18 cellular contexts compared by ENCODE assay signal in genomic region chr17:41633498-41634197, GRCh38. TPM values are rescaled to one million over a fixed set of nuclear protein-coding genes. Genes with fewer than 3 reads are reported as not detected.
DNase-seq lines count a peak whose midpoint lies in the region; ATAC-seq, FAIRE-seq and TF ChIP-seq lines count a peak whose summit lies in the region.
"Had no signal": no experiment of that assay in that cellular context is flagged by ENCODE, and none has a peak within 500 bp of the region (broad histone marks: within the 10 kb centered on the region; RNA-seq: fewer than 3 reads in every experiment).

No MANE protein-coding gene starts in this region.

- no peaks in the 10 kb centered on the region for H3K4me1 Mint-ChIP-seq in stimulated activated naive CD8-positive, alpha-beta T cell treated with anti-CD3 and anti-CD28 coated beads, Interleukin-15, amount 100 ng/mL, for 72 hours
- no peaks in the 10 kb centered on the region for H3K4me1 Mint-ChIP-seq in astrocyte (ENCODE audit: low read depth, unreplicated experiment)
- H3K4me1 Mint-ChIP-seq: activated naive CD8-positive, alpha-beta T cell treated with anti-CD3 and anti-CD28 coated beads for 36 hours; T-helper 17 cell had no signal

- H3K27ac Mint-ChIP-seq in stimulated activated naive CD8-positive, alpha-beta T cell treated with anti-CD3 and anti-CD28 coated beads, Interleukin-15, amount 100 ng/mL, for 72 hours: no peak overlapping the region
- no peak overlapping the region for H3K27ac Mint-ChIP-seq in astrocyte (ENCODE audit: unreplicated experiment)
- H3K27ac Mint-ChIP-seq: activated naive CD8-positive, alpha-beta T cell treated with anti-CD3 and anti-CD28 coated beads for 36 hours; T-helper 17 cell had no signal

- DNase-seq in stimulated activated naive CD8-positive, alpha-beta T cell treated with anti-CD3 and anti-CD28 coated beads, Interleukin-15, amount 100 ng/mL, for 72 hours: peak; percentile 16 to 21
- no peak for DNase-seq in stimulated activated naive CD8-positive, alpha-beta T cell treated with anti-CD3 and anti-CD28 coated beads, Interleukin-15, Interleukin-2, amounts not matched to agents 100 U/mL and 50 U/mL, for 24 hours
- DNase-seq in astrocyte (ENCODE audit: low read depth) (no peak), urothelium cell line (ENCODE audit: low spot score) (no peak)
- no peak for DNase-seq in activated effector memory CD4-positive, alpha-beta T cell treated with anti-CD3 and anti-CD28 coated beads, Interleukin-2, amount 50 U/mL, for 16 hours
- DNase-seq: activated naive CD8-positive, alpha-beta T cell treated with anti-CD3 and anti-CD28 coated beads for 36 hours; GDM1; head of caudate nucleus; islet precursor cell; NCI-H82; stimulated activated CD4-positive, alpha-beta T cell treated with anti-CD3 and anti-CD28 coated beads, Interleukin-1b, Interleukin-23, amount 100 ng/mL, for 48 hours; T-helper 17 cell had no signal

- H3K27me3 Mint-ChIP-seq in stimulated activated naive CD8-positive, alpha-beta T cell treated with anti-CD3 and anti-CD28 coated beads, Interleukin-15, amount 100 ng/mL, for 72 hours: no peaks in the 10 kb centered on the region
- H3K27me3 Mint-ChIP-seq in astrocyte (ENCODE audit: low read depth, unreplicated experiment): peaks cover 19% of the 10 kb centered on the region
- H3K27me3 Mint-ChIP-seq: activated naive CD8-positive, alpha-beta T cell treated with anti-CD3 and anti-CD28 coated beads for 36 hours had no signal

- H3K36me3 Mint-ChIP-seq in astrocyte (ENCODE audit: low read depth, unreplicated experiment): no peaks in the 10 kb centered on the region
- H3K36me3 Mint-ChIP-seq: activated naive CD8-positive, alpha-beta T cell treated with anti-CD3 and anti-CD28 coated beads for 36 hours; mesothelial cell of epicardium had no signal

- H3K27me3 ChIP-seq in astrocyte (ENCODE audit: insufficient read depth, low read length): peaks cover 4% of the 10 kb centered on the region
- H3K27me3 ChIP-seq: cardiac muscle cell had no signal

- H3K36me3 ChIP-seq in astrocyte (ENCODE audit: insufficient read depth, low read length): no peaks in the 10 kb centered on the region
- H3K36me3 ChIP-seq: cardiac muscle cell had no signal

- no peak overlapping the region for H3K27ac ChIP-seq in astrocyte (ENCODE audit: low read depth, low read length)
- H3K27ac ChIP-seq: cardiac muscle cell had no signal

- H3K9me3 Mint-ChIP-seq in stimulated activated naive CD8-positive, alpha-beta T cell treated with anti-CD3 and anti-CD28 coated beads, Interleukin-15, amount 100 ng/mL, for 72 hours: no peaks in the 10 kb centered on the region
- H3K9me3 Mint-ChIP-seq in astrocyte (ENCODE audit: unreplicated experiment): no peaks in the 10 kb centered on the region
- H3K9me3 Mint-ChIP-seq: activated naive CD8-positive, alpha-beta T cell treated with anti-CD3 and anti-CD28 coated beads for 36 hours; mesothelial cell of epicardium had no signal

- no peak overlapping the region for H2AFZ ChIP-seq in astrocyte (ENCODE audit: low read depth, low read length)

- ATAC-seq in stimulated activated naive CD8-positive, alpha-beta T cell treated with anti-CD3 and anti-CD28 coated beads, Interleukin-15, amount 100 ng/mL, for 72 hours: peak; percentile 44
- no peak for ATAC-seq in stimulated activated naive CD8-positive, alpha-beta T cell treated with anti-CD3 and anti-CD28 coated beads, Interleukin-15, Interleukin-2, amounts not matched to agents 100 U/mL and 50 U/mL, for 24 hours
- no peak for ATAC-seq in HG03175 (IDR thresholded peaks at IDR 0.05; ENCODE audit: unreplicated experiment)
- ATAC-seq: activated CD4-positive, CD25-positive, alpha-beta regulatory T cell treated with anti-CD3 and anti-CD28 coated beads, Interleukin-2, amount 50 U/mL, for 24 hours; right cardiac atrium; T-helper 17 cell had no signal

- no peak overlapping the region for H3K4me3 Mint-ChIP-seq in stimulated activated naive CD8-positive, alpha-beta T cell treated with anti-CD3 and anti-CD28 coated beads, Interleukin-15, amount 100 ng/mL, for 72 hours
- H3K4me3 Mint-ChIP-seq in astrocyte (ENCODE audit: unreplicated experiment): no peak overlapping the region
- H3K4me3 Mint-ChIP-seq: activated naive CD8-positive, alpha-beta T cell treated with anti-CD3 and anti-CD28 coated beads for 36 hours; mesothelial cell of epicardium; T-helper 17 cell had no signal

- H3K79me2 ChIP-seq in astrocyte (ENCODE audit: insufficient read depth, low read length): no peaks in the 10 kb centered on the region

- no peaks in the 10 kb centered on the region for H4K20me1 ChIP-seq in astrocyte (ENCODE audit: insufficient read depth, low read length)

- H3K4me1 ChIP-seq in astrocyte (ENCODE audit: insufficient read depth, low read length): peaks cover 10% of the 10 kb centered on the region

- H3K4me3 ChIP-seq in astrocyte (ENCODE audit: insufficient read depth, low read depth, low read length): no peak overlapping the region
- H3K4me3 ChIP-seq: cardiac muscle cell had no signal

- peak; percentile 50 for FAIRE-seq in astrocyte (lab: Jason Lieb, UNC)
- peak; percentile 100 for FAIRE-seq in urothelium cell line (lab: Jason Lieb, UNC)
- FAIRE-seq: RCC 7860 had no signal

- no peak overlapping the region for H3K4me2 ChIP-seq in astrocyte (ENCODE audit: low read length)

- no peak for TF ChIP-seq CTCF in astrocyte (IDR thresholded peaks at IDR 0.05; ENCODE audit: insufficient read depth, low read depth, low read length)

- H3K9me3 ChIP-seq in astrocyte (ENCODE audit: insufficient read depth, low read depth, low read length): no peaks in the 10 kb centered on the region

- H3K9ac ChIP-seq in astrocyte (ENCODE audit: low read length): no peak overlapping the region

RNA-seq across cellular contexts. Expression of gene KRT17, which starts 9.3 kb away (rescaled TPM):
- 21.4 and 28.3 TPM in 2 replicates for total RNA-seq in astrocyte
- total RNA-seq: activated naive CD8-positive, alpha-beta T cell treated with anti-CD3 and anti-CD28 coated beads for 36 hours; cardiac muscle cell; right cardiac atrium; T-helper 17 cell had no signal

RNA-seq across cellular contexts. Expression of gene KRT16, which starts 21.1 kb away (rescaled TPM):
- total RNA-seq in astrocyte: 0.79 and 1.3 TPM in 2 replicates
- total RNA-seq: activated naive CD8-positive, alpha-beta T cell treated with anti-CD3 and anti-CD28 coated beads for 36 hours; cardiac muscle cell; right cardiac atrium; T-helper 17 cell had no signal

RNA-seq across cellular contexts. Expression of gene KRT14, which starts 47.0 kb away (rescaled TPM):
- total RNA-seq in astrocyte: 1.0 and 2.2 TPM in 2 replicates
- total RNA-seq: activated naive CD8-positive, alpha-beta T cell treated with anti-CD3 and anti-CD28 coated beads for 36 hours; cardiac muscle cell; mesothelial cell of epicardium; right cardiac atrium; T-helper 17 cell had no signal

RNA-seq across cellular contexts. Expression of gene EIF1, which starts 55.0 kb away (rescaled TPM):
- total RNA-seq in astrocyte: 767 and 795 TPM in 2 replicates

Comparison
In these comparisons a context has a peak if more than half of its experiments do, and no peak if none do; other contexts are left out.
1. DNase-seq: peak in stimulated activated naive CD8-positive, alpha-beta T cell treated with anti-CD3 and anti-CD28 coated beads, Interleukin-15, amount 100 ng/mL, for 72 hours (2 of 2); none in stimulated activated naive CD8-positive, alpha-beta T cell treated with anti-CD3 and anti-CD28 coated beads, Interleukin-15, Interleukin-2, amounts not matched to agents 100 U/mL and 50 U/mL, for 24 hours (single experiment), astrocyte (single experiment), urothelium cell line (single experiment) and activated effector memory CD4-positive, alpha-beta T cell treated with anti-CD3 and anti-CD28 coated beads, Interleukin-2, amount 50 U/mL, for 16 hours (single experiment).